In the genomic region with DNA sequence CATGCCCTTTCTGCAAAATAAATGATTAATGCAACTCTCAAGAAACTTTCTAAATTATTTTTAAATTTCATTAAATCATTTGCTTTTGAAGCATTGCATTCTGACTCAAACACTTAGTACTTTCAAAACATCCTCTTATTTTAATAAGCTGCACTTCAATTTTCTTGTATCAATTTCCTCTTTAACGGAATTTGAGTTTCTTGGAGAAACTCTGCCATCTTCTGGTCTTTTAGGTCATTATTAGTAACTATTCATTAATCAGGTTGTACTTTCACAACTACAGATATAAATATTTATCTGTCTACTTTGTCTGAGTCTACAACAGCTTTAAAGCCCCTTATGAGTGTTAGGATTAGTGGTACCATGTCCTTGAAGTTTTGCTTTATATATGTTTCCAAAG, we compare ENCODE assay signal across 27 cellular contexts. TPM values are rescaled to one million over a fixed set of nuclear protein-coding genes. Genes with fewer than 3 reads are reported as not detected.
DNase-seq lines count a peak whose midpoint lies in the region; FAIRE-seq and TF ChIP-seq lines count a peak whose summit lies in the region.
"Had no signal": no experiment of that assay in that cellular context is flagged by ENCODE, and none has a peak within 500 bp of the region (broad histone marks: within the 10 kb centered on the region; RNA-seq: fewer than 3 reads in every experiment).

No MANE protein-coding gene starts in this region.

- peaks cover 17% of the 10 kb centered on the region for H3K36me3 Mint-ChIP-seq in activated CD4-positive, alpha-beta memory T cell treated with anti-CD3 and anti-CD28 coated beads for 36 hours

- in situ Hi-C loops in brain microvascular endothelial cell (cut with HindIII; ENCODE audit: low pct_ligation_motif_present, low sequenced_read_pairs), result no loop called here

- no peaks in the 10 kb centered on the region for H3K27me3 ChIP-seq in brain microvascular endothelial cell (replicated peaks)
- H3K27me3 ChIP-seq: body of pancreas, colonic mucosa had no signal

- no peaks in the 10 kb centered on the region for H3K4me1 Mint-ChIP-seq in activated CD4-positive, alpha-beta memory T cell treated with anti-CD3 and anti-CD28 coated beads for 36 hours (ENCODE audit: low read depth)
- H3K4me1 Mint-ChIP-seq: activated CD4-positive, alpha-beta T cell treated with anti-CD3 and anti-CD28 coated beads, Interleukin-2, amount 10 ng/mL, durations not matched to agents 7 days and 5 days; activated naive CD8-positive, alpha-beta T cell treated with anti-CD3 and anti-CD28 coated beads for 36 hours; memory B cell; T-cell had no signal

- H3K27me3 Mint-ChIP-seq in activated CD4-positive, alpha-beta memory T cell treated with anti-CD3 and anti-CD28 coated beads for 36 hours, result no peaks in the 10 kb centered on the region
- H3K27me3 Mint-ChIP-seq: activated CD4-positive, alpha-beta T cell treated with anti-CD3 and anti-CD28 coated beads, Interleukin-2, amount 10 ng/mL, durations not matched to agents 7 days and 5 days; activated naive CD8-positive, alpha-beta T cell treated with anti-CD3 and anti-CD28 coated beads for 36 hours; memory B cell; T-cell had no signal

- no peak overlapping the region for H3K4me3 Mint-ChIP-seq in activated CD4-positive, alpha-beta memory T cell treated with anti-CD3 and anti-CD28 coated beads for 36 hours
- H3K4me3 Mint-ChIP-seq: activated CD4-positive, alpha-beta T cell treated with anti-CD3 and anti-CD28 coated beads, Interleukin-2, amount 10 ng/mL, durations not matched to agents 7 days and 5 days; activated naive CD8-positive, alpha-beta T cell treated with anti-CD3 and anti-CD28 coated beads for 36 hours; memory B cell; T-cell had no signal

- no peak overlapping the region for H3K27ac Mint-ChIP-seq in activated CD4-positive, alpha-beta memory T cell treated with anti-CD3 and anti-CD28 coated beads for 36 hours
- H3K27ac Mint-ChIP-seq: activated CD4-positive, alpha-beta T cell treated with anti-CD3 and anti-CD28 coated beads, Interleukin-2, amount 10 ng/mL, durations not matched to agents 7 days and 5 days; activated naive CD8-positive, alpha-beta T cell treated with anti-CD3 and anti-CD28 coated beads for 36 hours; activated T-helper 2 cell treated with anti-CD3 and anti-CD28 coated beads, Interferon-gamma antibody, Interleukin-2, Interleukin-4, amounts not matched to agents 10 μg/mL and 5 μg/mL and 100 μg/mL, durations not matched to agents 14 hours and 24 hours and 36 hours; T-cell had no signal

- POLR2A ChIA-PET in activated CD4-positive, alpha-beta memory T cell treated with anti-CD3 and anti-CD28 coated beads for 36 hours (lab: Charles Lee), result no interaction called here

- peak; percentile 12 for DNase-seq in DMS53 (lab: John Stamatoyannopoulos, UW)
- DNase-seq in DMS53 treated with DMSO at 0.1 percent for 48 hours (lab: John Stamatoyannopoulos, UW; ENCODE audit: unreplicated experiment), result no peak
- peak; percentile 12 for DNase-seq in NAMALWA (ENCODE audit: low spot score)
- no peak for DNase-seq in retinal pigment epithelial cell (ENCODE audit: low read depth)
- no peak for DNase-seq in 8988T
- no peak for DNase-seq in activated CD4-positive, alpha-beta memory T cell treated with anti-CD3 and anti-CD28 coated beads for 36 hours
- no peak for DNase-seq in brain microvascular endothelial cell
- DNase-seq: activated CD4-positive, alpha-beta T cell treated with anti-CD3 and anti-CD28 coated beads, Interleukin-2, amount 10 ng/mL, durations not matched to agents 7 days and 5 days; activated naive CD8-positive, alpha-beta T cell treated with anti-CD3 and anti-CD28 coated beads for 36 hours; body of pancreas; C1 segment of cervical spinal cord; colonic mucosa; H7; hypothalamus; KBM-7; NCI-H1092; NCI-H2081; NCI-H510A; occipital lobe; Right ventricle myocardium superior; stimulated activated CD4-positive, alpha-beta T cell treated with anti-CD3 and anti-CD28 coated beads, Interleukin-12 subunit alpha, Interleukin-12 subunit beta, amount 100 ng/mL, for 4 hours; T-cell had no signal

- H3K27ac ChIP-seq in brain microvascular endothelial cell, result no peak overlapping the region
- H3K27ac ChIP-seq: body of pancreas, colonic mucosa had no signal

- H3K4me3 ChIP-seq in retinal pigment epithelial cell (ENCODE audit: low read length) (no peak overlapping the region), brain microvascular endothelial cell (ENCODE audit: low read depth, low read length) (no peak overlapping the region)
- H3K4me3 ChIP-seq: body of pancreas, colonic mucosa had no signal

- peak; percentile 65 for FAIRE-seq in endometrium (lab: Jason Lieb, UNC)
- FAIRE-seq: TTC549 had no signal

- no peaks in the 10 kb centered on the region for H3K36me3 ChIP-seq in brain microvascular endothelial cell (replicated peaks)
- H3K36me3 ChIP-seq: colonic mucosa had no signal

- peaks cover 5% of the 10 kb centered on the region for H3K9me3 Mint-ChIP-seq in activated CD4-positive, alpha-beta memory T cell treated with anti-CD3 and anti-CD28 coated beads for 36 hours

- CTCF ChIA-PET in activated CD4-positive, alpha-beta memory T cell treated with anti-CD3 and anti-CD28 coated beads for 36 hours (lab: Charles Lee), result interaction anchor here (1.3 kb wide), 1 partner anchor 732 kb away, joined by 6 read pairs; no protein-coding TSS in a partner anchor

- intact Hi-C loops in activated CD4-positive, alpha-beta memory T cell treated with anti-CD3 and anti-CD28 coated beads for 36 hours (cut with micrococcal nuclease), result no loop called here

- TF ChIP-seq CTCF in retinal pigment epithelial cell (conservative IDR thresholded peaks at IDR 0.05; ENCODE audit: low read depth, low read length), result peak; percentile 20
- TF ChIP-seq CTCF in brain microvascular endothelial cell (IDR thresholded peaks at IDR 0.05; ENCODE audit: low read depth, low read length, missing control alignments), result no peak

RNA-seq across cellular contexts. Expression of a gene that starts 30.2 kb away (rescaled TPM):
- 10 to 100 TPM; 33.2 to 35.9 TPM for total RNA-seq in activated CD4-positive, alpha-beta memory T cell treated with anti-CD3 and anti-CD28 coated beads for 36 hours

RNA-seq across cellular contexts. Expression of a gene that starts 49.1 kb away (rescaled TPM):
- total RNA-seq in activated CD4-positive, alpha-beta memory T cell treated with anti-CD3 and anti-CD28 coated beads for 36 hours, result not detected
- total RNA-seq: activated CD4-positive, alpha-beta T cell treated with anti-CD3 and anti-CD28 coated beads, Interleukin-2, amount 10 ng/mL, durations not matched to agents 7 days and 5 days; activated naive CD8-positive, alpha-beta T cell treated with anti-CD3 and anti-CD28 coated beads for 36 hours; activated T-helper 2 cell treated with anti-CD3 and anti-CD28 coated beads, Interferon-gamma antibody, Interleukin-2, Interleukin-4, amounts not matched to agents 10 μg/mL and 5 μg/mL and 100 μg/mL, durations not matched to agents 14 hours and 24 hours and 36 hours; body of pancreas; colonic mucosa; H7; kidney epithelial cell; occipital lobe; Right ventricle myocardium superior; T-cell had no signal

Comparison
In these comparisons a context has a peak if more than half of its experiments do, and no peak if none do; other contexts are left out.
1. DNase-seq: peak in DMS53 (single experiment) and NAMALWA (single experiment); none in DMS53 treated with DMSO at 0.1 percent for 48 hours (single experiment), retinal pigment epithelial cell (single experiment), 8988T (single experiment), activated CD4-positive, alpha-beta memory T cell treated with anti-CD3 and anti-CD28 coated beads for 36 hours (single experiment) and brain microvascular endothelial cell (single experiment).